In the genomic region with DNA sequence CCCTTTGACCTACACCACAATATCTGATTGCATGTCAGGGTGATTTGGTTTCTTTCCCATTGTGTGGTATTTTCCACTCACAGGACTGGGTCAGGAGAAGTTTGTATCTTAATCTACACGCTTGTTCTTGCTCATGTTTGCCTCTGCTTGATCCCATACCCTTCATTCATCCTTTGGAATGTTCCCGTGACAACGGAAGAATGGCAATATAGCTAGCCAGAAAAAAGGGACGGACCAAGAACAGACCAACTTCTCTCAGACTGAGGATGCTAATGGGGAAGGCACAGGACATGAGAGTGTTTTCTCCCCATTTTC, we compare ENCODE assay signal across 1 cellular context.
TF ChIP-seq lines count a peak whose summit lies in the region.

No MANE protein-coding gene starts in this region.

TF ChIP-seq in IMR-90, 13 proteins besides CTCF, POLR2A, EP300 and RAD21 (continued from another document):
- TF ChIP-seq CEBPB (IDR thresholded peaks at IDR 0.05; ENCODE audit: low read depth, low read length) (no peak), SMC3 (IDR thresholded peaks at IDR 0.05; ENCODE audit: low read depth, low read length) (no peak), BHLHE40 (IDR thresholded peaks at IDR 0.05; ENCODE audit: low read depth, low read length) (no peak), ELK1 (IDR thresholded peaks at IDR 0.05; ENCODE audit: borderline replicate concordance, low read depth, low read length) (no peak)
- TF ChIP-seq, protein P1, sequence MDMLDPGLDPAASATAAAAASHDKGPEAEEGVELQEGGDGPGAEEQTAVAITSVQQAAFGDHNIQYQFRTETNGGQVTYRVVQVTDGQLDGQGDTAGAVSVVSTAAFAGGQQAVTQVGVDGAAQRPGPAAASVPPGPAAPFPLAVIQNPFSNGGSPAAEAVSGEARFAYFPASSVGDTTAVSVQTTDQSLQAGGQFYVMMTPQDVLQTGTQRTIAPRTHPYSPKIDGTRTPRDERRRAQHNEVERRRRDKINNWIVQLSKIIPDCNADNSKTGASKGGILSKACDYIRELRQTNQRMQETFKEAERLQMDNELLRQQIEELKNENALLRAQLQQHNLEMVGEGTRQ (IDR thresholded peaks at IDR 0.05; ENCODE audit: low read depth, low read length) = no peak
